24 cellular contexts compared by ENCODE assay signal in the genomic region with DNA sequence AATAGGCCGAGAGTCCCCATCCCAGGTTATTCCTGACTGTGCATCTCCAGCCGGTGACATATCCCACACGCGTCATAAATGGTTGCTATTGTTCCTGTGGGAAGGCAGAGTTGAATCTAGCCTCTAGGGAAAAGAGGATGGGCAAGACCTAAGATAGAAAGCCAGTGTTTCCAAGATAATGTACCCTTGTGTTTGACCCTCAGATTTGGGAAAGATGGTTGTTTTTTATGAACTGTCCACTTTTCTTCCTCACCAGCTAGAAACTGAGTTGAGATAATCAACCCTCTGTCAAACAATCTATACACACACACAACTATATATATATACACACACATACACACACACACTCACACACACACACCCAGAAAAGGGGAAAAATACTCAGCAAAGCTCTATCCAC.
A peak's percentile ranks its signal among the peaks of the same experiment; 100 is the strongest.
DNase-seq lines count a peak whose midpoint lies in the region; TF ChIP-seq lines count a peak whose summit lies in the region.
"Had no signal": no experiment of that assay in that cellular context is flagged by ENCODE, and none has a peak within 500 bp of the region (broad histone marks: within the 10 kb centered on the region; RNA-seq: fewer than 3 reads in every experiment).

No MANE protein-coding gene starts in this region.

- H3K4me3 ChIP-seq in breast epithelium: no peak overlapping the region
- H3K4me3 ChIP-seq in mammary epithelial cell (replicated peaks in 1 of 3; ENCODE audit: insufficient read depth in 1 of 3, low read depth in 2 of 3, low read length in 3 of 3): no peak overlapping the region
- no peak overlapping the region for H3K4me3 ChIP-seq in SJCRH30
- H3K4me3 ChIP-seq: PC-9 had no signal

- CTCF ChIA-PET in mammary epithelial cell (lab: Charles Lee; ENCODE audit: low non-redundant PET): interaction anchor here (0.6 kb wide), 1 partner anchor 1031 kb away, joined by 22 read pairs; no protein-coding TSS in a partner anchor

- 43% methylated on average over 4 of the region's 4 CpGs for WGBS in mammary epithelial cell (ENCODE audit: low coverage, missing lambda C conversion rate)

- H4K20me1 ChIP-seq in mammary epithelial cell (ENCODE audit: insufficient read depth, low read length): no peaks in the 10 kb centered on the region

- DNase-seq in breast epithelium (ENCODE audit: low spot score in 2 of 2) (no peak), mammary epithelial cell (no peak), globus pallidus (ENCODE audit: low spot score) (peak; percentile 58), pons (ENCODE audit: low spot score) (peak; percentile 75), inferior parietal cortex (ENCODE audit: extremely low spot score) (no peak), SJCRH30 (no peak), SHP77 (lab: John Stamatoyannopoulos, UW) (no peak)
- DNase-seq: CD4-positive, CD25-positive, alpha-beta regulatory T cell; COR-L47; DMS53; NCI-H1092; NCI-H1417 treated with DMSO at 0.1 percent for 48 hours; NCI-H187 treated with DMSO at 0.1 percent for 48 hours; NCI-H2107; NCI-H446 treated with DMSO at 0.1 percent for 48 hours; NCI-H526; NCI-H82; NK-92 treated with Interleukin-12 subunit alpha and Interleukin-12 subunit beta, amount 100 ng/mL, for 24 hours; PC-9; SHP77 treated with DMSO at 0.1 percent for 48 hours had no signal

- no peaks in the 10 kb centered on the region for H3K36me3 ChIP-seq in breast epithelium
- no peaks in the 10 kb centered on the region for H3K36me3 ChIP-seq in mammary epithelial cell (ENCODE audit: insufficient read depth, low read length)
- no peaks in the 10 kb centered on the region for H3K36me3 ChIP-seq in SJCRH30

- no peak for TF ChIP-seq CTCF in breast epithelium (IDR thresholded peaks at IDR 0.05)
- no peak for TF ChIP-seq CTCF in mammary epithelial cell (conservative IDR thresholded peaks at IDR 0.05 in 1 of 2, IDR thresholded peaks at IDR 0.05 in 1 of 2; ENCODE audit: extremely low read depth in 1 of 2, insufficient read depth in 1 of 2, low read depth in 1 of 2, low read length in 2 of 2)

- no peak for TF ChIP-seq POLR2A in breast epithelium (IDR thresholded peaks at IDR 0.05)

- H2AFZ ChIP-seq in mammary epithelial cell (ENCODE audit: low read depth, low read length): no peak overlapping the region
- H2AFZ ChIP-seq: PC-9 had no signal

- H3K27ac ChIP-seq in breast epithelium: peak overlapping the region; percentile 39 to 52
- no peak overlapping the region for H3K27ac ChIP-seq in mammary epithelial cell (ENCODE audit: insufficient read depth, low read depth, low read length)
- no peak overlapping the region for H3K27ac ChIP-seq in SJCRH30
- H3K27ac ChIP-seq: 22Rv1, KMS-11, PC-9, RWPE1 had no signal

- intact Hi-C loops in breast epithelium (cut with DNase I; ENCODE audit: low total_unique reads) (no loop called here), mammary epithelial cell (cut with micrococcal nuclease) (no loop called here)

- no TSS peak for BruUV-seq in mammary epithelial cell (replicated peaks; lab: Mats Ljungman, UMichigan)

- H3K9ac ChIP-seq in mammary epithelial cell (ENCODE audit: insufficient read depth, low read length): no peak overlapping the region
- H3K9ac ChIP-seq: KMS-11, SK-N-SH had no signal

- dilution Hi-C loops in mammary epithelial cell (cut with HindIII; ENCODE audit: low sequenced_read_pairs): no loop called here

- H3K9me3 ChIP-seq in breast epithelium: no peaks in the 10 kb centered on the region
- H3K9me3 ChIP-seq in mammary epithelial cell (replicated peaks; ENCODE audit: insufficient read depth, low read length): no peaks in the 10 kb centered on the region
- no peaks in the 10 kb centered on the region for H3K9me3 ChIP-seq in SJCRH30 (replicated peaks)
- H3K9me3 ChIP-seq: SK-N-SH had no signal

- H3K4me2 ChIP-seq in mammary epithelial cell (ENCODE audit: insufficient read depth, low read depth, low read length): no peak overlapping the region
- H3K4me2 ChIP-seq: KMS-11, PC-9, SK-N-SH had no signal

- peaks cover 0 to 10% of the 10 kb centered on the region in 2 donors for H3K4me1 ChIP-seq in breast epithelium
- no peaks in the 10 kb centered on the region for H3K4me1 ChIP-seq in mammary epithelial cell (ENCODE audit: insufficient read depth, low read length)
- H3K4me1 ChIP-seq in SJCRH30: no peaks in the 10 kb centered on the region; the same call in 1 of the 2 replicates

- H3K27me3 ChIP-seq in breast epithelium (no peaks in the 10 kb centered on the region), mammary epithelial cell (ENCODE audit: insufficient read depth, low read length) (no peaks in the 10 kb centered on the region), SJCRH30 (no peaks in the 10 kb centered on the region)

- in situ Hi-C loops in mammary epithelial cell (cut with MboI; ENCODE audit: low sequenced_read_pairs in 2 of 2): no loop called here

- no peaks in the 10 kb centered on the region for H3K79me2 ChIP-seq in mammary epithelial cell (ENCODE audit: insufficient read depth, low read length)

Comparison
In these comparisons a context has a peak if more than half of its experiments do, and no peak if none do; other contexts are left out.
1. H3K27ac ChIP-seq: peak in breast epithelium (2 of 2); none in mammary epithelial cell (single experiment) and SJCRH30 (single experiment).
2. DNase-seq: peak in globus pallidus (single experiment) and pons (single experiment); none in breast epithelium (0 of 2), mammary epithelial cell (single experiment), inferior parietal cortex (single experiment), SJCRH30 (0 of 2) and SHP77 (0 of 2).